9 cellular contexts compared by ENCODE assay signal in genomic region chr12:130633771-130634170, GRCh38.
DNase-seq lines count a peak whose midpoint lies in the region; ATAC-seq lines count a peak whose summit lies in the region.
"Had no signal": no experiment of that assay in that cellular context is flagged by ENCODE, and none has a peak within 500 bp of the region (broad histone marks: within the 10 kb centered on the region; RNA-seq: fewer than 3 reads in every experiment).

No MANE protein-coding gene starts in this region.

- no peaks in the 10 kb centered on the region for H3K36me3 ChIP-seq in neuron (ENCODE audit: insufficient read depth, low read length)

- H2AFZ ChIP-seq in neuron (ENCODE audit: low read depth, low read length): no peak overlapping the region

- ATAC-seq in right cardiac atrium (no peak), GM19351 (IDR thresholded peaks at IDR 0.05; ENCODE audit: unreplicated experiment) (no peak)

- DNase-seq in Daoy (ENCODE audit: low read depth): peak; percentile 85
- peak; percentile 90 for DNase-seq in NCI-H2171 (lab: John Stamatoyannopoulos, UW)
- DNase-seq in activated naive CD4-positive, alpha-beta T cell (lab: John Stamatoyannopoulos, UW): no peak
- no peak for DNase-seq in right cardiac atrium
- DNase-seq in dedifferentiated amniotic fluid mesenchymal stem cell (ENCODE audit: extremely low spot score): no peak

- H3K27me3 ChIP-seq in neuron (ENCODE audit: insufficient read depth, low read length): no peaks in the 10 kb centered on the region
- H3K27me3 ChIP-seq in right cardiac atrium (ENCODE audit: control insufficient read depth, insufficient read depth): no peaks in the 10 kb centered on the region

- H3K4me3 ChIP-seq in neuron (ENCODE audit: low read length) (peak overlapping the region; percentile 13), right cardiac atrium (ENCODE audit: low read length) (no peak overlapping the region)

- WGBS in right cardiac atrium: 10% methylated on average over 17 of the region's 17 CpGs

- intact Hi-C loops in right cardiac atrium (cut with DNase I): no loop called here

- peaks cover 12% of the 10 kb centered on the region for H3K4me1 ChIP-seq in neuron (ENCODE audit: insufficient read depth, low read length)
- H3K4me1 ChIP-seq in right cardiac atrium (ENCODE audit: control insufficient read depth, insufficient read depth, low read length): no peaks in the 10 kb centered on the region

- H3K9me3 ChIP-seq in neuron (ENCODE audit: low read length) (no peaks in the 10 kb centered on the region), right cardiac atrium (ENCODE audit: control insufficient read depth, low read length) (no peaks in the 10 kb centered on the region)

- H3K27ac ChIP-seq in cingulate gyrus (ENCODE audit: low read depth, low read length): peak overlapping the region; percentile 34
- H3K27ac ChIP-seq in right cardiac atrium (ENCODE audit: low read length): no peak overlapping the region
- H3K27ac ChIP-seq: C4-2B had no signal

Comparison
In these comparisons a context has a peak if more than half of its experiments do, and no peak if none do; other contexts are left out.
1. DNase-seq: peak in Daoy (single experiment) and NCI-H2171 (single experiment); none in activated naive CD4-positive, alpha-beta T cell (0 of 4), right cardiac atrium (0 of 3) and dedifferentiated amniotic fluid mesenchymal stem cell (single experiment).